ENCODE assay signal across 9 cellular contexts in the genomic region with DNA sequence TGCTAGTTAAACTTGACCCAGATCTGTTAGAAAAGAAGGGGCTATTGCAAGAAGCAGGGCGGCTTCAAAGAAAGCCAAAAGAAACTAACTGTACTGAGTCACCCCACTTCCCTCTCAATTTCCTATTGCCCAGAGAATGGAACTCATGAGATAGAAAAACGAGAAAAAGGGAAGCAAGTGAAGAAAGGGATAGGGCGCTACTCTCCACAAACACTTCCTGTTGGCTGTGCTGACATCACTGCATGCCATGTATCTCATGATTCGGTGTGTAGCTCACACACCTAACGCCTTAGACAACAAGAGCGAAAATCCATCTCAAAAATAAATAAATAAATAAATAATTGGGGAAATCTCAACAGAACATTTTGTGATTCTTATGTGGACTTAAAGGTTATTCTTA. TPM values are rescaled to one million over a fixed set of nuclear protein-coding genes. Genes with fewer than 3 reads are reported as not detected.
DNase-seq lines count a peak whose midpoint lies in the region; ATAC-seq lines count a peak whose summit lies in the region.
"Had no signal": no experiment of that assay in that cellular context is flagged by ENCODE, and none has a peak within 500 bp of the region (broad histone marks: within the 10 kb centered on the region; RNA-seq: fewer than 3 reads in every experiment).

No MANE protein-coding gene starts in this region.

- no peaks in the 10 kb centered on the region for H3K27me3 Mint-ChIP-seq in T-helper 1 cell treated with Interleukin-12 subunit alpha and Interleukin-12 subunit beta and Interleukin-4 antibody, amounts not matched to agents 30 μg/mL and 1 μg/mL, for 36 hours (ENCODE audit: low read depth)
- no peaks in the 10 kb centered on the region for H3K27me3 Mint-ChIP-seq in activated T-helper 17 cell treated with anti-CD3 and anti-CD28 coated beads, Interleukin-2, amount 50 U/mL, for 72 hours

- H3K27ac Mint-ChIP-seq in T-helper 1 cell treated with Interleukin-12 subunit alpha and Interleukin-12 subunit beta and Interleukin-4 antibody, amounts not matched to agents 30 μg/mL and 1 μg/mL, for 36 hours, result peak overlapping the region; percentile 75
- H3K27ac Mint-ChIP-seq in activated T-helper 17 cell treated with anti-CD3 and anti-CD28 coated beads, Interleukin-2, amount 50 U/mL, for 72 hours, result no peak overlapping the region

- peak; percentile 45 for ATAC-seq in activated T-helper 17 cell treated with anti-CD3 and anti-CD28 coated beads, Interleukin-2, amount 50 U/mL, for 72 hours (replicated peaks)
- ATAC-seq in HG02642 (IDR thresholded peaks at IDR 0.05; ENCODE audit: poor library complexity, unreplicated experiment) (no peak), HG03460 (IDR thresholded peaks at IDR 0.05; ENCODE audit: unreplicated experiment) (no peak), GM18519 (IDR thresholded peaks at IDR 0.05; ENCODE audit: low FRiP score, unreplicated experiment) (no peak)

- no peaks in the 10 kb centered on the region for H3K9me3 Mint-ChIP-seq in T-helper 1 cell treated with Interleukin-12 subunit alpha and Interleukin-12 subunit beta and Interleukin-4 antibody, amounts not matched to agents 30 μg/mL and 1 μg/mL, for 36 hours
- no peaks in the 10 kb centered on the region for H3K9me3 Mint-ChIP-seq in activated T-helper 17 cell treated with anti-CD3 and anti-CD28 coated beads, Interleukin-2, amount 50 U/mL, for 72 hours

- H3K4me1 Mint-ChIP-seq in T-helper 1 cell treated with Interleukin-12 subunit alpha and Interleukin-12 subunit beta and Interleukin-4 antibody, amounts not matched to agents 30 μg/mL and 1 μg/mL, for 36 hours (ENCODE audit: low read depth), result peaks cover 15% of the 10 kb centered on the region
- H3K4me1 Mint-ChIP-seq in activated T-helper 17 cell treated with anti-CD3 and anti-CD28 coated beads, Interleukin-2, amount 50 U/mL, for 72 hours, result no peaks in the 10 kb centered on the region

- DNase-seq in T-helper 1 cell (no peak), Kasumi-1 (lab: John Stamatoyannopoulos, UW) (peak; percentile 92 to 95), medulla oblongata (ENCODE audit: extremely low spot score) (peak; percentile 87)
- DNase-seq: NCI-H2081 had no signal

- H3K36me3 Mint-ChIP-seq in T-helper 1 cell treated with Interleukin-12 subunit alpha and Interleukin-12 subunit beta and Interleukin-4 antibody, amounts not matched to agents 30 μg/mL and 1 μg/mL, for 36 hours (ENCODE audit: low read depth), result no peaks in the 10 kb centered on the region
- no peaks in the 10 kb centered on the region for H3K36me3 Mint-ChIP-seq in activated T-helper 17 cell treated with anti-CD3 and anti-CD28 coated beads, Interleukin-2, amount 50 U/mL, for 72 hours (ENCODE audit: low read depth)

- H3K4me3 Mint-ChIP-seq in T-helper 1 cell treated with Interleukin-12 subunit alpha and Interleukin-12 subunit beta and Interleukin-4 antibody, amounts not matched to agents 30 μg/mL and 1 μg/mL, for 36 hours, result peak overlapping the region; percentile 21
- H3K4me3 Mint-ChIP-seq in activated T-helper 17 cell treated with anti-CD3 and anti-CD28 coated beads, Interleukin-2, amount 50 U/mL, for 72 hours, result no peak overlapping the region

RNA-seq across cellular contexts. Expression of a gene that starts 13.0 kb away (rescaled TPM):
- total RNA-seq in activated T-helper 17 cell treated with anti-CD3 and anti-CD28 coated beads, Interleukin-2, amount 50 U/mL, for 72 hours, result 10 to 100 TPM; 31.6 to 45.3 TPM

Comparison
In these comparisons a context has a peak if more than half of its experiments do, and no peak if none do; other contexts are left out.
1. DNase-seq: peak in Kasumi-1 (2 of 2) and medulla oblongata (single experiment); none in T-helper 1 cell (0 of 5).